9 cellular contexts compared by ENCODE assay signal in genomic region chr20:25864986-25865714, GRCh38.
DNase-seq lines count a peak whose midpoint lies in the region; ATAC-seq and TF ChIP-seq lines count a peak whose summit lies in the region.
"Had no signal": no experiment of that assay in that cellular context is flagged by ENCODE, and none has a peak within 500 bp of the region (broad histone marks: within the 10 kb centered on the region; RNA-seq: fewer than 3 reads in every experiment).

No MANE protein-coding gene starts in this region.

- no peak for TF ChIP-seq POLR2A in sigmoid colon (IDR thresholded peaks at IDR 0.05)

- no peak overlapping the region for H3K27ac Mint-ChIP-seq in T-cell

- peak overlapping the region; percentile 41 for H3K4me3 ChIP-seq in fibroblast of the aortic adventitia (ENCODE audit: low read depth, low read length)
- H3K4me3 ChIP-seq in sigmoid colon: peak overlapping the region; percentile 13 to 48 (median 38)

- no peaks in the 10 kb centered on the region for H3K9me3 ChIP-seq in ES-I3 (ENCODE audit: control insufficient read depth, insufficient read depth, low read length)
- no peaks in the 10 kb centered on the region for H3K9me3 ChIP-seq in sigmoid colon

- TF ChIP-seq CTCF in fibroblast of the aortic adventitia (IDR thresholded peaks at IDR 0.05; ENCODE audit: insufficient read depth, low read length) (no peak), sigmoid colon (IDR thresholded peaks at IDR 0.05) (no peak)

- H3K4me3 Mint-ChIP-seq in T-cell: peak overlapping the region; percentile 7 to 75 (median 60)

- 52 to 54% methylated on average over 28 of the region's 28 CpGs for WGBS in sigmoid colon, 2 donors

- H3K4me1 ChIP-seq in ES-I3 (ENCODE audit: insufficient read depth, low read length) (no peaks in the 10 kb centered on the region; the same call in 1 of the 2 replicates), sigmoid colon (peaks cover 0 to 56% (median 50%) of the 10 kb centered on the region in 4 donors)

- CTCF ChIA-PET in T-cell (lab: Charles Lee): no interaction called here

- H3K36me3 ChIP-seq in ES-I3 (ENCODE audit: insufficient read depth, low read length): no peaks in the 10 kb centered on the region
- H3K36me3 ChIP-seq in sigmoid colon: no peaks in the 10 kb centered on the region

- no peaks in the 10 kb centered on the region for H3K36me3 Mint-ChIP-seq in T-cell

- no peak overlapping the region for H3K27ac ChIP-seq in sigmoid colon
- H3K27ac ChIP-seq: epithelial cell of prostate had no signal

- ATAC-seq in T-cell (replicated peaks in 1 of 4) (no peak), HG02884 (IDR thresholded peaks at IDR 0.05; ENCODE audit: unreplicated experiment) (no peak)

- DNase-seq in T-cell: no peak
- DNase-seq in fibroblast of the aortic adventitia (ENCODE audit: low read depth): no peak
- DNase-seq in sigmoid colon: no peak
- no peak for DNase-seq in T-helper 9 cell
- DNase-seq in SW 1271 (lab: John Stamatoyannopoulos, UW): no peak
- no peak for DNase-seq in stimulated activated CD4-positive, alpha-beta T cell treated with anti-CD3 and anti-CD28 coated beads, Interleukin-2, amount 100 ng/mL, for 48 hours

- POLR2A ChIA-PET in T-cell (lab: Charles Lee): no interaction called here

- peak overlapping the region; percentile 36; the same call in 1 of the 2 replicates for H3K9ac ChIP-seq in ES-I3 (ENCODE audit: low read depth, low read length)

- TF ChIP-seq EP300 in sigmoid colon (IDR thresholded peaks at IDR 0.05): no peak

- H3K27me3 ChIP-seq in sigmoid colon: no peaks in the 10 kb centered on the region

- peaks cover 61 to 65% of the 10 kb centered on the region in 2 donors for H3K27me3 Mint-ChIP-seq in T-cell

- intact Hi-C loops in sigmoid colon (cut with DNase I): no loop called here

- peaks cover 56 to 71% (median 58%) of the 10 kb centered on the region in 3 donors for H3K4me1 Mint-ChIP-seq in T-cell

- H3K9me3 Mint-ChIP-seq in T-cell: no peaks in the 10 kb centered on the region
